In genomic region chr2:149027602-149028250, GRCh38 we compare ENCODE assay signal across 1 cellular context.
TF ChIP-seq lines count a peak whose summit lies in the region.

No MANE protein-coding gene starts in this region.

TF ChIP-seq in H1, 55 proteins besides CTCF, POLR2A, EP300 and RAD21 (continued from another document):
- no peak for TF ChIP-seq CBX5 (IDR thresholded peaks at IDR 0.05; ENCODE audit: low read depth, low read length)
- TF ChIP-seq CEBPB (IDR thresholded peaks at IDR 0.05; ENCODE audit: low read depth, low read length): no peak
- TF ChIP-seq TAF7 (optimal IDR thresholded peaks at IDR 0.05; ENCODE audit: borderline replicate concordance, low read depth, low read length): no peak
- no peak for TF ChIP-seq ATF3 (IDR thresholded peaks at IDR 0.05; ENCODE audit: insufficient read depth, low read depth, low read length)
- TF ChIP-seq TCF12 (IDR thresholded peaks at IDR 0.05; ENCODE audit: low read depth, low read length): no peak
- TF ChIP-seq RBBP5 (IDR thresholded peaks at IDR 0.05; ENCODE audit: borderline replicate concordance, low read depth, low read length): no peak
- no peak for TF ChIP-seq MAFK (IDR thresholded peaks at IDR 0.05; ENCODE audit: low read depth, low read length)
- TF ChIP-seq ASH2L (IDR thresholded peaks at IDR 0.05; ENCODE audit: low read length): no peak
- TF ChIP-seq PHF8 (conservative IDR thresholded peaks at IDR 0.05; ENCODE audit: low read depth, low read length): no peak
- TF ChIP-seq CREB1 (IDR thresholded peaks at IDR 0.05): no peak
- no peak for TF ChIP-seq ZNF274 (IDR thresholded peaks at IDR 0.05; ENCODE audit: borderline replicate concordance, extremely low read depth, low read length)
TF ChIP-seq in H1: peak in this region for 0.
